8 cellular contexts compared by ENCODE assay signal in the genomic region with DNA sequence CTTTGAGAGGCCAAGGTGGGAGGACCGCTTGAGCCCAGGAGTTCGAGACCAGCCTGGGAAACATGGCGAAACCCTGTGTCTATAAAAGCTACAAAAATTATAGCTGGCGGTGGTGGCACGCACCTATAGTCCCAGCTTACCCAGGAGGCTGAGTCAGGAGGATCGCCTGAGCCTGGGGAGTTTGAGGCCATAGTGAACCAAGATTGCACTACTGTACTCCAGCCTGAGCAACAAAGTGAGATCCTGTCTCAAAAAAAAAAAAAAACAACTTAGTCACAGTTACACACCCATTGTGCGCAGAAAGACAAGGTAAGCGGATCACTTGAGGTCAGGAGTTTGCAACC.
DNase-seq lines count a peak whose midpoint lies in the region; ATAC-seq and TF ChIP-seq lines count a peak whose summit lies in the region.
"Had no signal": no experiment of that assay in that cellular context is flagged by ENCODE, and none has a peak within 500 bp of the region (broad histone marks: within the 10 kb centered on the region; RNA-seq: fewer than 3 reads in every experiment).

No MANE protein-coding gene starts in this region.

- H3K27ac Mint-ChIP-seq in effector memory CD8-positive, alpha-beta T cell, result peak overlapping the region; percentile 99 to 100

- no peaks in the 10 kb centered on the region for H3K9me3 Mint-ChIP-seq in effector memory CD8-positive, alpha-beta T cell

- H4K20me1 ChIP-seq in BLaER1, result no peaks in the 10 kb centered on the region
- no peaks in the 10 kb centered on the region for H4K20me1 ChIP-seq in Loucy (ENCODE audit: insufficient read depth, low read length, poor library complexity, severe bottlenecking)

- H3K4me1 ChIP-seq in BLaER1 (peaks cover 48% of the 10 kb centered on the region), Loucy (ENCODE audit: insufficient read depth, low read length, poor library complexity, severe bottlenecking) (peaks cover 18% of the 10 kb centered on the region)
- H3K4me1 ChIP-seq: HAP-1 had no signal

- H2AFZ ChIP-seq in Loucy (ENCODE audit: low read length), result peak overlapping the region; percentile 86

- H3K27ac ChIP-seq in BLaER1, result peak overlapping the region; percentile 95

- H3K9me3 ChIP-seq in BLaER1 (peaks cover 8% of the 10 kb centered on the region; the same call in 1 of the 2 replicates), Loucy (ENCODE audit: insufficient read depth, low read depth, low read length) (no peaks in the 10 kb centered on the region)
- H3K9me3 ChIP-seq: HAP-1 had no signal

- no peaks in the 10 kb centered on the region for H3K9me2 ChIP-seq in Loucy (replicated peaks; ENCODE audit: low read depth, low read length)

- H3K4me3 Mint-ChIP-seq in effector memory CD8-positive, alpha-beta T cell, result peak overlapping the region; percentile 85 to 88

- peak overlapping the region; percentile 72; the same call in 1 of the 2 replicates for H3K4me3 ChIP-seq in BLaER1
- H3K4me3 ChIP-seq in Loucy (ENCODE audit: low read length, poor library complexity, severe bottlenecking), result peak overlapping the region; percentile 88
- H3K4me3 ChIP-seq: HAP-1, lung had no signal

- no peak for ATAC-seq in effector memory CD8-positive, alpha-beta T cell (replicated peaks)
- ATAC-seq in HG02588 (IDR thresholded peaks at IDR 0.05; ENCODE audit: unreplicated experiment), result no peak

- H3K9ac ChIP-seq in BLaER1, result peak overlapping the region; percentile 85
- H3K9ac ChIP-seq in Loucy (ENCODE audit: low read depth, low read length, poor library complexity, severe bottlenecking), result peak overlapping the region; percentile 95

- peak overlapping the region; percentile 98 for H3K4me2 ChIP-seq in BLaER1
- peak overlapping the region; percentile 89 for H3K4me2 ChIP-seq in Loucy (ENCODE audit: low read depth, low read length, poor library complexity, severe bottlenecking)

- H3K79me2 ChIP-seq in Loucy (ENCODE audit: insufficient read depth, low read length), result peaks cover 22% of the 10 kb centered on the region; the same call in 1 of the 2 replicates

- no peak for DNase-seq in effector memory CD8-positive, alpha-beta T cell
- DNase-seq in foreskin melanocyte (no peak), amniotic stem cell (lab: John Stamatoyannopoulos, UW) (no peak)

- H3K36me3 ChIP-seq in BLaER1, result peaks cover 7% of the 10 kb centered on the region
- H3K36me3 ChIP-seq in Loucy (ENCODE audit: insufficient read depth, low read length), result no peaks in the 10 kb centered on the region
- H3K36me3 ChIP-seq: HAP-1 had no signal

- TF ChIP-seq CTCF in Loucy (conservative IDR thresholded peaks at IDR 0.05; ENCODE audit: low read length), result no peak

- H3K36me3 Mint-ChIP-seq in effector memory CD8-positive, alpha-beta T cell (ENCODE audit: insufficient read depth), result peaks cover 17% of the 10 kb centered on the region

- no peaks in the 10 kb centered on the region for H3F3A ChIP-seq in Loucy (ENCODE audit: low read depth)

- H3K27me3 ChIP-seq in BLaER1 (no peaks in the 10 kb centered on the region), Loucy (ENCODE audit: insufficient read depth, low read length, poor library complexity, severe bottlenecking) (no peaks in the 10 kb centered on the region)

- peaks cover 34 to 47% of the 10 kb centered on the region in 2 donors for H3K4me1 Mint-ChIP-seq in effector memory CD8-positive, alpha-beta T cell (ENCODE audit: low read depth in 2 of 2)

- H3K27me3 Mint-ChIP-seq in effector memory CD8-positive, alpha-beta T cell, result no peaks in the 10 kb centered on the region
